In genomic region chr13:41196620-41197019, GRCh38 we compare ENCODE assay signal across 13 cellular contexts. TPM values are rescaled to one million over a fixed set of nuclear protein-coding genes. Genes with fewer than 3 reads are reported as not detected.
DNase-seq lines count a peak whose midpoint lies in the region; ATAC-seq and TF ChIP-seq lines count a peak whose summit lies in the region.
"Had no signal": no experiment of that assay in that cellular context is flagged by ENCODE, and none has a peak within 500 bp of the region (broad histone marks: within the 10 kb centered on the region; RNA-seq: fewer than 3 reads in every experiment).

No MANE protein-coding gene starts in this region.

- ATAC-seq in HG03342 (IDR thresholded peaks at IDR 0.05; ENCODE audit: unreplicated experiment) = no peak
- no peak for ATAC-seq in GM19328 (IDR thresholded peaks at IDR 0.05; ENCODE audit: unreplicated experiment)
- ATAC-seq: stimulated activated memory B cell treated with anti-CD40 and anti-IgM and Interleukin-4, amounts not matched to agents 10 μg/mL and 1 μg/mL and 100 μg/mL, for 72 hours had no signal

- TF ChIP-seq CTCF in 22Rv1 (IDR thresholded peaks at IDR 0.05) (0 out of 2 replicates have a peak, but pooled peaks have one; percentile 7), chondrocyte (IDR thresholded peaks at IDR 0.05) (peak; percentile 54), coronary artery (IDR thresholded peaks at IDR 0.05) (no peak)

- H3K27ac ChIP-seq in 22Rv1 = no peak overlapping the region
- no peak overlapping the region for H3K27ac ChIP-seq in coronary artery
- H3K27ac ChIP-seq: adrenal gland had no signal

- peaks cover 21% of the 10 kb centered on the region for H3K4me1 Mint-ChIP-seq in chondrocyte (ENCODE audit: low read depth)

- no peak overlapping the region for H3K4me3 ChIP-seq in coronary artery
- H3K4me3 ChIP-seq: adrenal gland had no signal

- no peak overlapping the region for H3K27ac Mint-ChIP-seq in chondrocyte (ENCODE audit: unreplicated experiment)
- H3K27ac Mint-ChIP-seq: CD4-positive, alpha-beta memory T cell had no signal

- DNase-seq in ELR (ENCODE audit: low read depth) (peak; percentile 46), MV-4-11 (lab: John Stamatoyannopoulos, UW) (peak; percentile 5), chondrocyte (ENCODE audit: low spot score) (no peak), NCI-H2171 treated with DMSO at 0.1 percent for 48 hours (lab: John Stamatoyannopoulos, UW) (no peak), coronary artery (ENCODE audit: low spot score) (no peak)
- DNase-seq: adrenal gland, NCI-H446, SW 1271 had no signal

- no peak overlapping the region for H3K4me3 Mint-ChIP-seq in chondrocyte (ENCODE audit: unreplicated experiment)
- H3K4me3 Mint-ChIP-seq: stimulated activated memory B cell treated with anti-CD40 and anti-IgM and Interleukin-4, amounts not matched to agents 10 μg/mL and 1 μg/mL and 100 μg/mL, for 72 hours had no signal

- peaks cover 8% of the 10 kb centered on the region for H3K36me3 Mint-ChIP-seq in chondrocyte (ENCODE audit: low read depth)

- H3K27me3 Mint-ChIP-seq in chondrocyte (ENCODE audit: low read depth) = no peaks in the 10 kb centered on the region
- H3K27me3 Mint-ChIP-seq: CD4-positive, alpha-beta memory T cell; stimulated activated memory B cell treated with anti-CD40 and anti-IgM and Interleukin-4, amounts not matched to agents 10 μg/mL and 1 μg/mL and 100 μg/mL, for 72 hours had no signal

- H3K9me3 Mint-ChIP-seq in chondrocyte (ENCODE audit: low read depth) = peaks cover 5% of the 10 kb centered on the region

RNA-seq across cellular contexts. Expression of gene KBTBD7, which starts 2.3 kb away (rescaled TPM):
- total RNA-seq in chondrocyte = 10.6 to 14.3 TPM (median 11.2 TPM) in 3 replicates

Comparison
In these comparisons a context has a peak if more than half of its experiments do, and no peak if none do; other contexts are left out.
1. DNase-seq: peak in ELR (single experiment) and MV-4-11 (single experiment); none in chondrocyte (single experiment), NCI-H2171 treated with DMSO at 0.1 percent for 48 hours (single experiment) and coronary artery (single experiment).